8 cellular contexts compared by ENCODE assay signal in the genomic region with DNA sequence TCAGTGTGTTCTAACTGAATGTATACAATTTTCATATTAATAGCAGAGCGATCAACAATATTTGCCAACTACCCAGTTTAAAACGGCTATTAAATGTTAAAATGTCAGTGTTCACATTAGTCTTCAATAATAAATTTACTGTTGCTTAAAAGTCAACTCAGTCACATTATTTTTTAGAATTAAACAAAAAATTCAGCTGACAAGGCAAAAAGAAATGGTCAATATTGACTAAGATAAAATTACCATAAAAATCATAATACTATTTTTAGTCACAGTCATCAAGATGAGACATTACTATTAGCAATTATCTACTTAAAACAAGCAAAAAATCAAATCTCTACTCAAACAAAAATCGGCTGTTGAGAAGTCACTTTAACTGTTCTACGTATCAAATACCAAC. TPM values are rescaled to one million over a fixed set of nuclear protein-coding genes. Genes with fewer than 3 reads are reported as not detected.
DNase-seq lines count a peak whose midpoint lies in the region; ATAC-seq and TF ChIP-seq lines count a peak whose summit lies in the region.

No MANE protein-coding gene starts in this region.

- H3K27me3 ChIP-seq in left ventricle myocardium inferior (ENCODE audit: low read depth) (no peaks in the 10 kb centered on the region), vagina (no peaks in the 10 kb centered on the region)

- peaks cover 80% of the 10 kb centered on the region for H3K4me1 ChIP-seq in left ventricle myocardium inferior
- H3K4me1 ChIP-seq in vagina: peaks cover 69% of the 10 kb centered on the region

- POLR2A ChIA-PET in MCF 10A (lab: Yijun Ruan, JAX): interaction anchor here (0.6 to 5.5 kb wide), 14 partner anchors 8 to 1014 kb away, joined by 3 to 169 read pairs (median 8); partner anchors contain the start of genes CTH, LRRC40, SRSF11 and ZRANB2

- TF ChIP-seq CTCF in left ventricle myocardium inferior (IDR thresholded peaks at IDR 0.05; ENCODE audit: borderline replicate concordance) (no peak), MCF 10A (IDR thresholded peaks at IDR 0.05; ENCODE audit: unreplicated experiment) (no peak), mesothelial cell of epicardium (IDR thresholded peaks at IDR 0.05; ENCODE audit: unreplicated experiment) (no peak), vagina (IDR thresholded peaks at IDR 0.05) (no peak)

- H3K9me3 Mint-ChIP-seq in MCF 10A (ENCODE audit: unreplicated experiment): no peaks in the 10 kb centered on the region
- no peaks in the 10 kb centered on the region for H3K9me3 Mint-ChIP-seq in mesothelial cell of epicardium

- H3K9me3 ChIP-seq in left ventricle myocardium inferior (replicated peaks) (no peaks in the 10 kb centered on the region), vagina (no peaks in the 10 kb centered on the region)

- ATAC-seq in left cardiac atrium: no peak

- H3K27me3 Mint-ChIP-seq in MCF 10A (ENCODE audit: insufficient read depth, unreplicated experiment) (no peaks in the 10 kb centered on the region), mesothelial cell of epicardium (ENCODE audit: low read depth) (no peaks in the 10 kb centered on the region)

- peak overlapping the region; percentile 89 for H3K4me3 ChIP-seq in left ventricle myocardium inferior
- H3K4me3 ChIP-seq in vagina: peak overlapping the region; percentile 71 to 95

- DNase-seq in left ventricle myocardium inferior (no peak), left cardiac atrium (no peak), MCF 10A (ENCODE audit: unreplicated experiment) (no peak), mesothelial cell of epicardium (ENCODE audit: low spot score in 2 of 2, unreplicated experiment in 2 of 2) (no peak), vagina (ENCODE audit: extremely low spot score in 2 of 2) (no peak), NCI-H1417 treated with DMSO at 0.1 percent for 48 hours (lab: John Stamatoyannopoulos, UW) (no peak), GOT3 (lab: John Stamatoyannopoulos, UW) (no peak), NCI-H187 (lab: John Stamatoyannopoulos, UW) (no peak)

- H3K27ac ChIP-seq in left ventricle myocardium inferior (replicated peaks) (no peak overlapping the region), vagina (peak overlapping the region; percentile 97)

- no peak for TF ChIP-seq POLR2A in vagina (IDR thresholded peaks at IDR 0.05)

- CTCF ChIA-PET in MCF 10A (lab: Yijun Ruan, JAX): interaction anchor here (0.6 to 0.7 kb wide), 3 partner anchors 17 to 62 kb away, joined by 3 to 8 read pairs (median 3); no protein-coding TSS in a partner anchor

- H3K36me3 ChIP-seq in left ventricle myocardium inferior (peaks cover 13% of the 10 kb centered on the region), vagina (no peaks in the 10 kb centered on the region)

- intact Hi-C loops in left ventricle myocardium inferior (cut with micrococcal nuclease): no loop called here
- intact Hi-C loops in left cardiac atrium (cut with DNase I): no loop called here
- intact Hi-C loops in MCF 10A (cut with micrococcal nuclease): loop anchor here (2.0 to 5.0 kb wide), 2 partner anchors 78 to 146 kb away; partner anchors contain the start of gene LRRC40
- intact Hi-C loops in vagina (cut with DNase I): no loop called here

- BruUV-seq in MCF 10A (replicated peaks; lab: Mats Ljungman, UMichigan): TSS peak; percentile 38

- H3K27ac Mint-ChIP-seq in MCF 10A (ENCODE audit: low read depth, unreplicated experiment): peak overlapping the region; percentile 99
- H3K27ac Mint-ChIP-seq in mesothelial cell of epicardium: peak overlapping the region; percentile 99

- H3K36me3 Mint-ChIP-seq in MCF 10A (ENCODE audit: insufficient read depth, unreplicated experiment) (peaks cover 5% of the 10 kb centered on the region), mesothelial cell of epicardium (peaks cover 3% of the 10 kb centered on the region)

- H3K4me3 Mint-ChIP-seq in MCF 10A (ENCODE audit: unreplicated experiment) (peak overlapping the region; percentile 98), mesothelial cell of epicardium (peak overlapping the region; percentile 95)

- H3K4me1 Mint-ChIP-seq in MCF 10A (ENCODE audit: insufficient read depth, unreplicated experiment): peaks cover 16% of the 10 kb centered on the region
- H3K4me1 Mint-ChIP-seq in mesothelial cell of epicardium: peaks cover 36% of the 10 kb centered on the region

RNA-seq across cellular contexts. Expression of gene ANKRD13C, which starts 1.5 kb away (rescaled TPM):
- total RNA-seq in left ventricle myocardium inferior (9.5 TPM), left cardiac atrium (10 to 100 TPM; 10.7 to 15.1 TPM), MCF 10A (2022) (17.8 and 18.9 TPM in 2 replicates), mesothelial cell of epicardium (23.0 to 23.7 TPM (median 23.4 TPM) in 3 replicates), vagina (27.3 TPM)

RNA-seq across cellular contexts. Expression of gene CTH, which starts 58.0 kb away (rescaled TPM):
- total RNA-seq in left ventricle myocardium inferior (0.91 TPM), left cardiac atrium (1 to 10 TPM; 1.3 to 1.5 TPM), MCF 10A (2022) (3.4 TPM in 2 replicates), mesothelial cell of epicardium (4.8 TPM in 3 replicates), vagina (4.2 TPM)
